24 cellular contexts compared by ENCODE assay signal in genomic region chr2:185807351-185807750, GRCh38.
"Had no signal": no experiment of that assay in that cellular context is flagged by ENCODE, and none has a peak within 500 bp of the region (broad histone marks: within the 10 kb centered on the region; RNA-seq: fewer than 3 reads in every experiment).

No MANE protein-coding gene starts in this region.

- H3K9me3 ChIP-seq: esophagus squamous epithelium, gastrocnemius medialis, mucosa of descending colon, suprapubic skin, tibial nerve had no signal

- H3K4me3 ChIP-seq: coronary artery, esophagus squamous epithelium, gastrocnemius medialis, mucosa of descending colon, suprapubic skin, tibial nerve had no signal

- H3K27ac Mint-ChIP-seq: activated CD8-positive, alpha-beta T cell treated with anti-CD3 and anti-CD28 coated beads, Interleukin-2, amount 10 ng/mL, durations not matched to agents 7 days and 5 days; activated naive CD8-positive, alpha-beta T cell; activated T-helper 1 cell treated with anti-CD3 and anti-CD28 coated beads, Interleukin-12 subunit alpha, Interleukin-12 subunit beta, Interleukin-2, Interleukin-4 antibody, amounts not matched to agents 30 ng/mL and 10 ng/mL and 1 ng/mL, durations not matched to agents 14 hours and 24 hours and 36 hours; stimulated activated effector memory CD8-positive, alpha-beta T cell treated with anti-CD3 and anti-CD28 coated beads, Interleukin-12 subunit alpha, Interleukin-12 subunit beta, amount 100 ng/mL, for 72 hours; stimulated activated naive CD8-positive, alpha-beta T cell treated with anti-CD3 and anti-CD28 coated beads, Interleukin-15, amount 100 ng/mL, for 72 hours had no signal

- H3K36me3 Mint-ChIP-seq: stimulated activated effector memory CD8-positive, alpha-beta T cell treated with anti-CD3 and anti-CD28 coated beads, Interleukin-12 subunit alpha, Interleukin-12 subunit beta, amount 100 ng/mL, for 72 hours had no signal

- H3K27ac ChIP-seq: coronary artery, esophagus squamous epithelium, gastrocnemius medialis, parathyroid adenoma, suprapubic skin, tibial nerve, WERI-Rb-1 had no signal

- H3K4me1 Mint-ChIP-seq: stimulated activated effector memory CD8-positive, alpha-beta T cell treated with anti-CD3 and anti-CD28 coated beads, Interleukin-12 subunit alpha, Interleukin-12 subunit beta, amount 100 ng/mL, for 72 hours; stimulated activated naive CD8-positive, alpha-beta T cell treated with anti-CD3 and anti-CD28 coated beads, Interleukin-15, amount 100 ng/mL, for 72 hours had no signal

- DNase-seq: activated CD4-positive, alpha-beta T cell treated with anti-CD3 and anti-CD28 coated beads, Interleukin-2, amount 50 U/mL, for 1 hour; activated CD4-positive, CD25-positive, alpha-beta regulatory T cell treated with anti-CD3 and anti-CD28 coated beads, Interleukin-2, amount 50 U/mL, for 72 hours; activated CD8-positive, alpha-beta T cell treated with anti-CD3 and anti-CD28 coated beads, Interleukin-2, amount 10 ng/mL, durations not matched to agents 7 days and 5 days; amniotic stem cell; cerebellar nuclear complex; esophagus squamous epithelium; gastrocnemius medialis; head of caudate nucleus; hypothalamus; left cardiac atrium; mucosa of descending colon; nucleus accumbens; right cardiac atrium; small intestine; stimulated activated CD4-positive, alpha-beta T cell treated with anti-CD3 and anti-CD28 coated beads, Interleukin-2, amount 100 ng/mL, for 24 hours; stimulated activated naive CD8-positive, alpha-beta T cell treated with anti-CD3 and anti-CD28 coated beads, Interleukin-15, amount 100 ng/mL, for 72 hours; WERI-Rb-1 had no signal

- H2AFZ ChIP-seq: parathyroid adenoma had no signal

- H3K79me2 ChIP-seq: parathyroid adenoma had no signal

- H3K36me3 ChIP-seq: esophagus squamous epithelium, gastrocnemius medialis, suprapubic skin, tibial nerve, WERI-Rb-1 had no signal

- H3K27me3 Mint-ChIP-seq: activated naive CD8-positive, alpha-beta T cell; stimulated activated naive CD8-positive, alpha-beta T cell treated with anti-CD3 and anti-CD28 coated beads, Interleukin-15, amount 100 ng/mL, for 72 hours had no signal

- H3K9ac ChIP-seq: parathyroid adenoma had no signal

- H3K27me3 ChIP-seq: esophagus squamous epithelium, gastrocnemius medialis, suprapubic skin, tibial nerve had no signal

- H3K4me3 Mint-ChIP-seq: activated CD8-positive, alpha-beta T cell treated with anti-CD3 and anti-CD28 coated beads, Interleukin-2, amount 10 ng/mL, durations not matched to agents 7 days and 5 days; activated naive CD8-positive, alpha-beta T cell; activated T-helper 1 cell treated with anti-CD3 and anti-CD28 coated beads, Interleukin-12 subunit alpha, Interleukin-12 subunit beta, Interleukin-2, Interleukin-4 antibody, amounts not matched to agents 30 ng/mL and 10 ng/mL and 1 ng/mL, durations not matched to agents 14 hours and 24 hours and 36 hours; stimulated activated effector memory CD8-positive, alpha-beta T cell treated with anti-CD3 and anti-CD28 coated beads, Interleukin-12 subunit alpha, Interleukin-12 subunit beta, amount 100 ng/mL, for 72 hours; stimulated activated naive CD8-positive, alpha-beta T cell treated with anti-CD3 and anti-CD28 coated beads, Interleukin-15, amount 100 ng/mL, for 72 hours had no signal

- H3K4me1 ChIP-seq: esophagus squamous epithelium, gastrocnemius medialis, parathyroid adenoma, suprapubic skin, tibial nerve had no signal
